ENCODE assay signal across 15 cellular contexts in the genomic region with DNA sequence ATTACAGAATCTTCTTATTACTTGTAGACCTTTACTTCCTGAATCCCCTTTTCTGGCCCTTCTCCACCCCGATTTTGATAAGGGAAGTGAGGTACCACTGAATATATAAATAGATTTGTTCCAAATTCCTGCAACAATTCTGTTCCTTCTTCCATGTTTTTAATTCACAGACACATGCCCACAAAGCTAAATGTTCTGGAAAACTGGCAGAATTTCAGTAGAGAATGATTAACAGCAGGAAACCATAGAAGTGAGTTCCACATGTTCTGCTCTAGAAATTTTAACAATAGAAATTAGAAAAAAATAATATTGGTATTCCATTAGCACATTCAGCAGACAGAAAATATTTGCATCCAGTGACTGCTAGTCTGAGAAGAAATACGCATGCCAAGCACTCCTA.
DNase-seq lines count a peak whose midpoint lies in the region; ATAC-seq and TF ChIP-seq lines count a peak whose summit lies in the region.
"Had no signal": no experiment of that assay in that cellular context is flagged by ENCODE, and none has a peak within 500 bp of the region (broad histone marks: within the 10 kb centered on the region; RNA-seq: fewer than 3 reads in every experiment).

No MANE protein-coding gene starts in this region.

- TF ChIP-seq CTCF in nephron (IDR thresholded peaks at IDR 0.05; ENCODE audit: unreplicated experiment in 3 of 3) (no peak), psoas muscle (IDR thresholded peaks at IDR 0.05) (no peak)

- peaks cover 7% of the 10 kb centered on the region for H3K9me3 ChIP-seq in psoas muscle

- H3K36me3 Mint-ChIP-seq in nephron (ENCODE audit: low read depth) = peaks cover 6% of the 10 kb centered on the region
- H3K36me3 Mint-ChIP-seq in activated T-cell treated with anti-CD3 and anti-CD28 coated beads, Interleukin-2, amount 50 U/mL, for 72 hours (ENCODE audit: insufficient read depth in 2 of 2) = peaks cover 0 to 3% of the 10 kb centered on the region in 2 donors

- H3K27ac ChIP-seq in psoas muscle = no peak overlapping the region
- H3K27ac ChIP-seq: GM23248 had no signal

- H3K27me3 ChIP-seq in psoas muscle (ENCODE audit: insufficient read depth in 3 of 3, low read length in 2 of 3) = no peaks in the 10 kb centered on the region

- no peaks in the 10 kb centered on the region for H3K27me3 Mint-ChIP-seq in nephron (ENCODE audit: low read depth)
- no peaks in the 10 kb centered on the region for H3K27me3 Mint-ChIP-seq in activated T-cell treated with anti-CD3 and anti-CD28 coated beads, Interleukin-2, amount 50 U/mL, for 72 hours (ENCODE audit: low read depth)
- H3K27me3 Mint-ChIP-seq: B cell; CD4-positive, alpha-beta T cell had no signal

- intact Hi-C loops in psoas muscle (cut with DNase I) (no loop called here), sciatic nerve (cut with DNase I) (no loop called here)

- H3K9me3 Mint-ChIP-seq in nephron = peaks cover 8% of the 10 kb centered on the region
- H3K9me3 Mint-ChIP-seq in activated T-cell treated with anti-CD3 and anti-CD28 coated beads, Interleukin-2, amount 50 U/mL, for 72 hours = peaks cover 4 to 5% of the 10 kb centered on the region in 2 donors

- 75 to 77% (median 76%) methylated on average over 2 of the region's 2 CpGs for WGBS in psoas muscle, 3 donors

- DNase-seq in NCI-H446 treated with DMSO at 0.1 percent for 48 hours (lab: John Stamatoyannopoulos, UW) (peak; percentile 17), fibroblast of peridontal ligament (ENCODE audit: extremely low read depth) (peak; percentile 5), kidney glomerular epithelial cell (lab: John Stamatoyannopoulos, UW) (peak; percentile 21), psoas muscle (no peak), HuH-7 (ENCODE audit: low spot score) (no peak), sciatic nerve (ENCODE audit: low spot score) (no peak)
- DNase-seq in activated T-cell treated with anti-CD3 and anti-CD28 coated beads, Interleukin-2, amount 50 U/mL, for 72 hours = no peak
- DNase-seq: 8988T; CD4-positive, alpha-beta T cell; DMS79; GM23248 had no signal

- H3K4me3 Mint-ChIP-seq in nephron = peak overlapping the region in 1 of 3 experiments; percentile 35
- H3K4me3 Mint-ChIP-seq in activated T-cell treated with anti-CD3 and anti-CD28 coated beads, Interleukin-2, amount 50 U/mL, for 72 hours = no peak overlapping the region
- H3K4me3 Mint-ChIP-seq: B cell; CD4-positive, alpha-beta T cell had no signal

- peak overlapping the region; percentile 86 to 94 (median 91) for H3K27ac Mint-ChIP-seq in nephron
- no peak overlapping the region for H3K27ac Mint-ChIP-seq in activated T-cell treated with anti-CD3 and anti-CD28 coated beads, Interleukin-2, amount 50 U/mL, for 72 hours
- H3K27ac Mint-ChIP-seq: B cell; CD4-positive, alpha-beta T cell had no signal

- H3K36me3 ChIP-seq in psoas muscle (ENCODE audit: insufficient read depth in 1 of 2, low read depth in 1 of 2) = no peaks in the 10 kb centered on the region

- H3K4me3 ChIP-seq in psoas muscle = no peak overlapping the region
- H3K4me3 ChIP-seq: GM12878, GM23248 had no signal

- ATAC-seq in psoas muscle = no peak
- no peak for ATAC-seq in activated T-cell treated with anti-CD3 and anti-CD28 coated beads, Interleukin-2, amount 50 U/mL, for 72 hours (replicated peaks in 1 of 2)
- ATAC-seq in sciatic nerve = no peak
- ATAC-seq: GM12878, HCT116 had no signal

- peaks cover 33% of the 10 kb centered on the region for H3K4me1 Mint-ChIP-seq in nephron
- no peaks in the 10 kb centered on the region for H3K4me1 Mint-ChIP-seq in activated T-cell treated with anti-CD3 and anti-CD28 coated beads, Interleukin-2, amount 50 U/mL, for 72 hours (ENCODE audit: low read depth)
- H3K4me1 Mint-ChIP-seq: B cell had no signal

- no peaks in the 10 kb centered on the region for H3K4me1 ChIP-seq in psoas muscle

Comparison
In these comparisons a context has a peak if more than half of its experiments do, and no peak if none do; other contexts are left out.
1. DNase-seq: peak in NCI-H446 treated with DMSO at 0.1 percent for 48 hours (single experiment), fibroblast of peridontal ligament (single experiment) and kidney glomerular epithelial cell (single experiment); none in psoas muscle (0 of 2), HuH-7 (single experiment), activated T-cell treated with anti-CD3 and anti-CD28 coated beads, Interleukin-2, amount 50 U/mL, for 72 hours (0 of 2) and sciatic nerve (single experiment).